In genomic region chr5:147448766-147449165, GRCh38 we compare ENCODE assay signal across 19 cellular contexts.
DNase-seq lines count a peak whose midpoint lies in the region; ATAC-seq and TF ChIP-seq lines count a peak whose summit lies in the region.
"Had no signal": no experiment of that assay in that cellular context is flagged by ENCODE, and none has a peak within 500 bp of the region (broad histone marks: within the 10 kb centered on the region; RNA-seq: fewer than 3 reads in every experiment).

No MANE protein-coding gene starts in this region.

- no peak for TF ChIP-seq CTCF in left ventricle myocardium inferior (IDR thresholded peaks at IDR 0.05; ENCODE audit: borderline replicate concordance)
- TF ChIP-seq CTCF in fibroblast of the aortic adventitia (IDR thresholded peaks at IDR 0.05; ENCODE audit: insufficient read depth, low read length) = no peak
- no peak for TF ChIP-seq CTCF in neural progenitor cell (IDR thresholded peaks at IDR 0.05)

- H3K9ac ChIP-seq in neural progenitor cell = no peak overlapping the region

- H3K4me1 Mint-ChIP-seq in neural progenitor cell = peaks cover 47% of the 10 kb centered on the region
- H3K4me1 Mint-ChIP-seq in activated T-helper 17 cell treated with anti-CD3 and anti-CD28 coated beads, Interleukin-2, amount 50 U/mL, for 72 hours = peaks cover 5% of the 10 kb centered on the region
- H3K4me1 Mint-ChIP-seq in activated naive CD8-positive, alpha-beta T cell treated with anti-CD3 and anti-CD28 coated beads for 36 hours = peaks cover 6% of the 10 kb centered on the region

- H3K36me3 ChIP-seq in left ventricle myocardium inferior = no peaks in the 10 kb centered on the region
- peaks cover 4% of the 10 kb centered on the region for H3K36me3 ChIP-seq in neural progenitor cell
- H3K36me3 ChIP-seq: brain microvascular endothelial cell, spleen, thyroid gland had no signal

- peaks cover 100% of the 10 kb centered on the region for H3K79me2 ChIP-seq in neural progenitor cell (ENCODE audit: low read depth)

- H3K36me3 Mint-ChIP-seq in neural progenitor cell = peaks cover 23% of the 10 kb centered on the region
- no peaks in the 10 kb centered on the region for H3K36me3 Mint-ChIP-seq in activated T-helper 17 cell treated with anti-CD3 and anti-CD28 coated beads, Interleukin-2, amount 50 U/mL, for 72 hours (ENCODE audit: low read depth)
- H3K36me3 Mint-ChIP-seq in activated naive CD8-positive, alpha-beta T cell treated with anti-CD3 and anti-CD28 coated beads for 36 hours = no peaks in the 10 kb centered on the region

- H4K20me1 ChIP-seq in neural progenitor cell (ENCODE audit: low read depth) = peaks cover 94% of the 10 kb centered on the region

- H3K9me3 ChIP-seq in left ventricle myocardium inferior (replicated peaks) = no peaks in the 10 kb centered on the region
- no peaks in the 10 kb centered on the region for H3K9me3 ChIP-seq in neural progenitor cell (ENCODE audit: low read depth)
- H3K9me3 ChIP-seq: spleen, thyroid gland had no signal

- no peak overlapping the region for H3K27ac Mint-ChIP-seq in neural progenitor cell
- no peak overlapping the region for H3K27ac Mint-ChIP-seq in activated T-helper 17 cell treated with anti-CD3 and anti-CD28 coated beads, Interleukin-2, amount 50 U/mL, for 72 hours
- no peak overlapping the region for H3K27ac Mint-ChIP-seq in activated naive CD8-positive, alpha-beta T cell treated with anti-CD3 and anti-CD28 coated beads for 36 hours
- H3K27ac Mint-ChIP-seq: activated CD4-positive, alpha-beta T cell treated with anti-CD3 and anti-CD28 coated beads, Interleukin-2, amount 10 ng/mL, durations not matched to agents 7 days and 5 days; activated naive CD4-positive, alpha-beta T cell treated with anti-CD3 and anti-CD28 coated beads for 36 hours; progenitor cell of endocrine pancreas had no signal

- intact Hi-C loops in left ventricle myocardium inferior (cut with micrococcal nuclease) = no loop called here
- intact Hi-C loops in left ventricle myocardium superior (cut with micrococcal nuclease) = no loop called here

- H3K4me1 ChIP-seq in left ventricle myocardium inferior (peaks cover 17% of the 10 kb centered on the region), neural progenitor cell (peaks cover 72% of the 10 kb centered on the region)

- no peak for DNase-seq in left ventricle myocardium inferior
- DNase-seq in left ventricle myocardium superior = no peak
- peak; percentile 58 for DNase-seq in fibroblast of the aortic adventitia (ENCODE audit: low read depth)
- no peak for DNase-seq in neural progenitor cell (ENCODE audit: low spot score)
- no peak for DNase-seq in activated naive CD8-positive, alpha-beta T cell treated with anti-CD3 and anti-CD28 coated beads for 36 hours
- no peak for DNase-seq in mucosa of gallbladder (ENCODE audit: low spot score)
- DNase-seq: activated CD4-positive, alpha-beta T cell treated with anti-CD3 and anti-CD28 coated beads, Interleukin-2, amount 10 ng/mL, durations not matched to agents 7 days and 5 days; activated naive CD4-positive, alpha-beta T cell treated with anti-CD3 and anti-CD28 coated beads for 36 hours; brain microvascular endothelial cell; DMS79; Kasumi-1; NCI-H1105 treated with DMSO at 0.1 percent for 48 hours; spleen; SW 1271; thyroid gland had no signal

- peak overlapping the region; percentile 3 for H3K27ac ChIP-seq in left ventricle myocardium inferior (replicated peaks)
- H3K27ac ChIP-seq in neural progenitor cell = peak overlapping the region; percentile 30
- H3K27ac ChIP-seq: brain microvascular endothelial cell, spleen, thyroid gland had no signal

- H3K9me3 Mint-ChIP-seq in neural progenitor cell = no peaks in the 10 kb centered on the region
- no peaks in the 10 kb centered on the region for H3K9me3 Mint-ChIP-seq in activated T-helper 17 cell treated with anti-CD3 and anti-CD28 coated beads, Interleukin-2, amount 50 U/mL, for 72 hours
- no peaks in the 10 kb centered on the region for H3K9me3 Mint-ChIP-seq in activated naive CD8-positive, alpha-beta T cell treated with anti-CD3 and anti-CD28 coated beads for 36 hours
- H3K9me3 Mint-ChIP-seq: activated CD4-positive, alpha-beta T cell treated with anti-CD3 and anti-CD28 coated beads, Interleukin-2, amount 10 ng/mL, durations not matched to agents 7 days and 5 days; activated naive CD4-positive, alpha-beta T cell treated with anti-CD3 and anti-CD28 coated beads for 36 hours had no signal

- H3K4me3 ChIP-seq in left ventricle myocardium inferior = no peak overlapping the region
- no peak overlapping the region for H3K4me3 ChIP-seq in fibroblast of the aortic adventitia (ENCODE audit: low read depth, low read length)
- H3K4me3 ChIP-seq in neural progenitor cell = peak overlapping the region; percentile 97
- H3K4me3 ChIP-seq: spleen, thyroid gland had no signal

- H3F3A ChIP-seq in neural progenitor cell (ENCODE audit: low read depth) = peaks cover 58% of the 10 kb centered on the region

- peaks cover 21% of the 10 kb centered on the region for H3K27me3 ChIP-seq in left ventricle myocardium inferior (ENCODE audit: low read depth)
- H3K27me3 ChIP-seq in neural progenitor cell = no peaks in the 10 kb centered on the region
- H3K27me3 ChIP-seq: thyroid gland had no signal

- no peak overlapping the region for H3K4me3 Mint-ChIP-seq in neural progenitor cell
- H3K4me3 Mint-ChIP-seq in activated T-helper 17 cell treated with anti-CD3 and anti-CD28 coated beads, Interleukin-2, amount 50 U/mL, for 72 hours = no peak overlapping the region
- no peak overlapping the region for H3K4me3 Mint-ChIP-seq in activated naive CD8-positive, alpha-beta T cell treated with anti-CD3 and anti-CD28 coated beads for 36 hours
- H3K4me3 Mint-ChIP-seq: activated CD4-positive, alpha-beta T cell treated with anti-CD3 and anti-CD28 coated beads, Interleukin-2, amount 10 ng/mL, durations not matched to agents 7 days and 5 days; activated naive CD4-positive, alpha-beta T cell treated with anti-CD3 and anti-CD28 coated beads for 36 hours had no signal

- ATAC-seq in left ventricle myocardium superior (no peak), GM21529 (IDR thresholded peaks at IDR 0.05; ENCODE audit: unreplicated experiment) (no peak)
- no peak for ATAC-seq in activated T-helper 17 cell treated with anti-CD3 and anti-CD28 coated beads, Interleukin-2, amount 50 U/mL, for 72 hours (replicated peaks)
- ATAC-seq: left lobe of liver had no signal

- no peak overlapping the region for H2AFZ ChIP-seq in neural progenitor cell (replicated peaks)

- peak overlapping the region; percentile 89 for H3K4me2 ChIP-seq in neural progenitor cell

- peaks cover 8% of the 10 kb centered on the region for H3K27me3 Mint-ChIP-seq in neural progenitor cell (ENCODE audit: insufficient read depth, low read depth)
- peaks cover 35% of the 10 kb centered on the region for H3K27me3 Mint-ChIP-seq in activated T-helper 17 cell treated with anti-CD3 and anti-CD28 coated beads, Interleukin-2, amount 50 U/mL, for 72 hours
- H3K27me3 Mint-ChIP-seq in activated naive CD8-positive, alpha-beta T cell treated with anti-CD3 and anti-CD28 coated beads for 36 hours = peaks cover 56% of the 10 kb centered on the region
